8 cellular contexts compared by ENCODE assay signal in the genomic region with DNA sequence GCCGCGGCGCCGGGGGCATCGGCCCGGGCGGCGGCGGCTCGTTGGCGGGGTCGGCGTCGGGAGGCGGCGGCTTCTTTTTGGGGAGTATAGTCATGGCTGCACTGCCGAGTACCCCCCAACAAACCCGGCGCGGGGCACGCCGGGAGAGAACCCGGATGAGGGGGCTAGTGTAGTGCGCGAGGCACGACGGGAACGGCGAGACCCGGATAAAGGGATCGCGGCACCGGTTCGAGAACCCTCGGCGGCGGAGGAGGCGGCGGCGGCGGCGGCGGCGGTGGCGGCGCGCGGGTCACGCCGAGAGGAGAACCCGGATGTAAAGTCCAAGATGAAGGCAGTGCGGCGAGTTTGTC. TPM values are rescaled to one million over a fixed set of nuclear protein-coding genes. Genes with fewer than 3 reads are reported as not detected.
A peak's percentile ranks its signal among the peaks of the same experiment; 100 is the strongest.
DNase-seq lines count a peak whose midpoint lies in the region; ATAC-seq, FAIRE-seq and TF ChIP-seq lines count a peak whose summit lies in the region.

OTUD5 (minus strand) TSS at position 131 of the 350 bp plus-strand sequence; CDS start at position 94, 37 bp downstream.

- H3K9ac ChIP-seq in iPS-18a (ENCODE audit: low read length), result peak within 1 kb of the TSS; percentile 61

- ATAC-seq in CD8-positive, alpha-beta T cell, result peak; percentile 51
- ATAC-seq in T-cell (replicated peaks in 1 of 4), result peak; percentile 56 to 61 (median 58)

- H3K9me3 ChIP-seq in CD8-positive, alpha-beta T cell (ENCODE audit: low read length), result no peaks in the 10 kb centered on the region
- H3K9me3 ChIP-seq in iPS-18a (ENCODE audit: control insufficient read depth, low read depth, low read length), result peaks cover 13% of the 10 kb centered on the region

- H3K27ac Mint-ChIP-seq in CD8-positive, alpha-beta T cell, result peak within 1 kb of the TSS; percentile 100
- peak within 1 kb of the TSS; percentile 100 for H3K27ac Mint-ChIP-seq in T-cell

- no peaks in the 10 kb centered on the region for H3K27me3 ChIP-seq in CD8-positive, alpha-beta T cell (ENCODE audit: insufficient read depth, low read length)
- no peaks in the 10 kb centered on the region for H3K27me3 ChIP-seq in iPS-18a (ENCODE audit: control insufficient read depth, insufficient read depth, low read length)

- peaks cover 50% of the 10 kb centered on the region for H3K4me1 ChIP-seq in CD8-positive, alpha-beta T cell (ENCODE audit: insufficient read depth, low read length)
- no peaks in the 10 kb centered on the region for H3K4me1 ChIP-seq in iPS-18a (ENCODE audit: control insufficient read depth, low read depth, low read length)

- peak; percentile 62 to 88 (median 78) for DNase-seq in CD8-positive, alpha-beta T cell
- peak; percentile 87 for DNase-seq in GM20000 (ENCODE audit: low spot score)
- DNase-seq in HTR-8/SVneo (ENCODE audit: insufficient read length, low spot score), result peak; percentile 41
- DNase-seq in T-cell, result peak in 31 of 34 experiments; percentile 64 to 84 (median 75)
- peak in 52 of 58 donors; percentile 19 to 82 (median 61) for DNase-seq in anterior cingulate cortex (lab: John Stamatoyannopoulos, UW)
- DNase-seq in AG08395 (ENCODE audit: low spot score), result no peak

- no peak for TF ChIP-seq CTCF in CD8-positive, alpha-beta T cell (IDR thresholded peaks at IDR 0.05)
- no peak for TF ChIP-seq CTCF in GM20000 (IDR thresholded peaks at IDR 0.05; ENCODE audit: extremely low read depth, missing control alignments)

- CTCF ChIA-PET in CD8-positive, alpha-beta T cell (lab: Charles Lee), result no interaction called here
- CTCF ChIA-PET in T-cell (lab: Charles Lee), result interaction anchor here (0.7 to 1.1 kb wide), 3 partner anchors 9 to 45 kb away, joined by 3 to 4 read pairs (median 3); no protein-coding TSS in a partner anchor

- intact Hi-C loops in CD8-positive, alpha-beta T cell (cut with DNase I, micrococcal nuclease), result loop anchor here (1.0 to 5.0 kb wide), 8 partner anchors 19 to 220 kb away; partner anchors contain the start of genes GPKOW (in 1 of the 2), GRIPAP1 (in 1 of the 2), HDAC6 (in 1 of the 2) and PIM2 (in 1 of the 2)

- no peaks in the 10 kb centered on the region for H3K9me3 Mint-ChIP-seq in CD8-positive, alpha-beta T cell
- no peaks in the 10 kb centered on the region for H3K9me3 Mint-ChIP-seq in T-cell

- H3K4me3 ChIP-seq in CD8-positive, alpha-beta T cell (ENCODE audit: low read depth, low read length), result peak within 1 kb of the TSS; percentile 94
- H3K4me3 ChIP-seq in iPS-18a (ENCODE audit: low read length) (peak within 1 kb of the TSS; percentile 91), skin epidermis (peak within 1 kb of the TSS; percentile 54 to 75 (median 63))

- peaks cover 14% of the 10 kb centered on the region for H3K36me3 ChIP-seq in CD8-positive, alpha-beta T cell (ENCODE audit: insufficient read depth, low read length)
- peaks cover 11% of the 10 kb centered on the region for H3K36me3 ChIP-seq in iPS-18a (ENCODE audit: control insufficient read depth, low read depth, low read length)

- H3K36me3 Mint-ChIP-seq in CD8-positive, alpha-beta T cell, result peaks cover 26% of the 10 kb centered on the region
- peaks cover 4% of the 10 kb centered on the region for H3K36me3 Mint-ChIP-seq in T-cell

- no peak for FAIRE-seq in HTR-8/SVneo (lab: Jason Lieb, UNC)

- peaks cover 45% of the 10 kb centered on the region for H3K4me1 Mint-ChIP-seq in CD8-positive, alpha-beta T cell (ENCODE audit: low read depth)
- H3K4me1 Mint-ChIP-seq in T-cell, result peaks cover 43 to 57% (median 46%) of the 10 kb centered on the region in 3 donors

- H3K4me3 Mint-ChIP-seq in CD8-positive, alpha-beta T cell, result peak within 1 kb of the TSS; percentile 99
- peak within 1 kb of the TSS; percentile 82 to 98 (median 97) for H3K4me3 Mint-ChIP-seq in T-cell

- H3K27me3 Mint-ChIP-seq in CD8-positive, alpha-beta T cell (ENCODE audit: low read depth), result no peaks in the 10 kb centered on the region
- H3K27me3 Mint-ChIP-seq in T-cell, result peaks cover 0 to 11% of the 10 kb centered on the region in 2 donors

- peak within 1 kb of the TSS; percentile 100 for H3K27ac ChIP-seq in CD8-positive, alpha-beta T cell (ENCODE audit: low read depth, low read length)
- peak within 1 kb of the TSS; percentile 78 for H3K27ac ChIP-seq in iPS-18a (ENCODE audit: low read length)
- peak within 1 kb of the TSS; percentile 72 to 94 (median 89) for H3K27ac ChIP-seq in skin epidermis

- POLR2A ChIA-PET in CD8-positive, alpha-beta T cell (lab: Charles Lee), result interaction anchor here (0.7 to 5.9 kb wide), 15 partner anchors 9 to 1724 kb away, joined by 3 to 67 read pairs (median 5); partner anchors contain the start of genes GRIPAP1, KCND1, PIM2 and PQBP1
- POLR2A ChIA-PET in T-cell (lab: Charles Lee), result interaction anchor here in 1 of 2 donors (0.5 to 3.3 kb wide), 6 partner anchors 13 to 156 kb away, joined by 3 to 23 read pairs (median 4); partner anchors contain the start of genes GRIPAP1, KCND1, PQBP1 and TIMM17B

RNA-seq across cellular contexts. Expression of gene OTUD5, which starts in this region (rescaled TPM):
- 100 to 1,000 TPM; 109 to 113 TPM for total RNA-seq in CD8-positive, alpha-beta T cell
- total RNA-seq in T-cell, result 10 to 100 TPM; 87.2 to 92.5 (median 89.7) TPM
